In genomic region chr1:162822391-162823200, GRCh38 we compare ENCODE assay signal across 8 cellular contexts. TPM values are rescaled to one million over a fixed set of nuclear protein-coding genes. Genes with fewer than 3 reads are reported as not detected.
DNase-seq lines count a peak whose midpoint lies in the region; ATAC-seq, FAIRE-seq and TF ChIP-seq lines count a peak whose summit lies in the region.

No MANE protein-coding gene starts in this region.

- peaks cover 31% of the 10 kb centered on the region for H3K4me1 Mint-ChIP-seq in brain

- ATAC-seq in GM18498 (IDR thresholded peaks at IDR 0.05; ENCODE audit: unreplicated experiment): peak; percentile 52
- no peak for ATAC-seq in HG03097 (IDR thresholded peaks at IDR 0.05; ENCODE audit: low FRiP score, unreplicated experiment)

- DNase-seq in NCI-H2227 treated with DMSO at 0.1 percent for 48 hours (lab: John Stamatoyannopoulos, UW): peak; percentile 11
- peak; percentile 26 for DNase-seq in inferior parietal cortex (ENCODE audit: extremely low spot score)
- peak; percentile 24 for DNase-seq in stimulated activated CD8-positive, alpha-beta memory T cell treated with anti-CD3 and anti-CD28 coated beads, Interleukin-4, amount 100 ng/mL, for 48 hours
- no peak for DNase-seq in OCI-M1 (lab: John Stamatoyannopoulos, UW)
- DNase-seq in urothelium cell line (ENCODE audit: low spot score): no peak

- peak overlapping the region; percentile 81 to 93 (median 89) for H3K4me3 Mint-ChIP-seq in brain

- no peaks in the 10 kb centered on the region for H3K36me3 Mint-ChIP-seq in brain

- peak overlapping the region in 4 of 5 experiments; percentile 69 to 84 (median 77) for H3K27ac Mint-ChIP-seq in brain

- H3K9me3 Mint-ChIP-seq in brain: no peaks in the 10 kb centered on the region

- no peak for FAIRE-seq in urothelium cell line (lab: Jason Lieb, UNC)

- no peak for TF ChIP-seq CTCF in brain (conservative IDR thresholded peaks at IDR 0.05)

- peaks cover 24% of the 10 kb centered on the region for H3K27me3 Mint-ChIP-seq in brain

RNA-seq across cellular contexts. Expression of gene HSD17B7, which starts 32.1 kb away (rescaled TPM):
- 14.4 TPM for polyA plus RNA-seq in brain (ENCODE audit: insufficient read depth, low read depth, low replicate concordance)

RNA-seq across cellular contexts. Expression of gene CCDC190, which starts 38.4 kb away (rescaled TPM):
- polyA plus RNA-seq in brain (ENCODE audit: insufficient read depth, low read depth, low replicate concordance): not detected

Comparison
In these comparisons a context has a peak if more than half of its experiments do, and no peak if none do; other contexts are left out.
1. DNase-seq: peak in NCI-H2227 treated with DMSO at 0.1 percent for 48 hours (single experiment), inferior parietal cortex (single experiment) and stimulated activated CD8-positive, alpha-beta memory T cell treated with anti-CD3 and anti-CD28 coated beads, Interleukin-4, amount 100 ng/mL, for 48 hours (single experiment); none in OCI-M1 (single experiment) and urothelium cell line (single experiment).